ENCODE assay signal across 10 cellular contexts in genomic region chr12:46366771-46367170, GRCh38. TPM values are rescaled to one million over a fixed set of nuclear protein-coding genes. Genes with fewer than 3 reads are reported as not detected.
DNase-seq lines count a peak whose midpoint lies in the region; ATAC-seq and TF ChIP-seq lines count a peak whose summit lies in the region.
"Had no signal": no experiment of that assay in that cellular context is flagged by ENCODE, and none has a peak within 500 bp of the region (broad histone marks: within the 10 kb centered on the region; RNA-seq: fewer than 3 reads in every experiment).

No MANE protein-coding gene starts in this region.

- CTCF ChIA-PET in activated CD8-positive, alpha-beta T cell treated with anti-CD3 and anti-CD28 coated beads for 36 hours (lab: Charles Lee): interaction anchor here (1.2 to 1.3 kb wide), 2 partner anchors 241 to 295 kb away, joined by 3 to 4 read pairs; no protein-coding TSS in a partner anchor

- no peaks in the 10 kb centered on the region for H3K9me3 ChIP-seq in GM23248 (ENCODE audit: low read depth)
- H3K9me3 ChIP-seq: HAP-1 had no signal

- no peaks in the 10 kb centered on the region for H3K27me3 ChIP-seq in GM23248 (replicated peaks; ENCODE audit: insufficient read depth)

- peak overlapping the region; percentile 99 for H3K27ac Mint-ChIP-seq in activated CD8-positive, alpha-beta T cell treated with anti-CD3 and anti-CD28 coated beads for 36 hours
- H3K27ac Mint-ChIP-seq in stimulated activated naive CD8-positive, alpha-beta T cell treated with anti-CD3 and anti-CD28 coated beads, Interleukin-15, amount 100 ng/mL, for 72 hours: no peak overlapping the region

- peak overlapping the region; percentile 96 for H3K4me3 Mint-ChIP-seq in activated CD8-positive, alpha-beta T cell treated with anti-CD3 and anti-CD28 coated beads for 36 hours
- H3K4me3 Mint-ChIP-seq in stimulated activated naive CD8-positive, alpha-beta T cell treated with anti-CD3 and anti-CD28 coated beads, Interleukin-15, amount 100 ng/mL, for 72 hours: peak overlapping the region; percentile 97 to 98

- DNase-seq in GM23248 (no peak), fibroblast of villous mesenchyme (ENCODE audit: low read depth) (peak; percentile 12), erythroblast (lab: John Stamatoyannopoulos, UW) (no peak)
- DNase-seq in activated CD8-positive, alpha-beta T cell treated with anti-CD3 and anti-CD28 coated beads for 36 hours: no peak
- DNase-seq in stimulated activated naive CD8-positive, alpha-beta T cell treated with anti-CD3 and anti-CD28 coated beads, Interleukin-15, amount 100 ng/mL, for 72 hours: no peak
- DNase-seq: left colon had no signal

- H3K4me1 ChIP-seq in GM23248 (ENCODE audit: insufficient read depth): peaks cover 42% of the 10 kb centered on the region

- in situ Hi-C loops in GM23248 (cut with MboI): loop anchor here (25.0 kb wide), 1 partner anchor 571 kb away; no protein-coding TSS in a partner anchor

- H3K9me3 Mint-ChIP-seq in activated CD8-positive, alpha-beta T cell treated with anti-CD3 and anti-CD28 coated beads for 36 hours: no peaks in the 10 kb centered on the region
- H3K9me3 Mint-ChIP-seq in stimulated activated naive CD8-positive, alpha-beta T cell treated with anti-CD3 and anti-CD28 coated beads, Interleukin-15, amount 100 ng/mL, for 72 hours: no peaks in the 10 kb centered on the region
- H3K9me3 Mint-ChIP-seq: activated naive CD4-positive, alpha-beta T cell treated with anti-CD3 and anti-CD28 coated beads, Interleukin-2, amount 50 U/mL, for 72 hours had no signal

- H3K27ac ChIP-seq in GM23248: peak overlapping the region; percentile 96

- no peak overlapping the region for H2AFZ ChIP-seq in GM23248

- H3K4me1 Mint-ChIP-seq in activated CD8-positive, alpha-beta T cell treated with anti-CD3 and anti-CD28 coated beads for 36 hours (ENCODE audit: low read depth): peaks cover 84% of the 10 kb centered on the region
- H3K4me1 Mint-ChIP-seq in stimulated activated naive CD8-positive, alpha-beta T cell treated with anti-CD3 and anti-CD28 coated beads, Interleukin-15, amount 100 ng/mL, for 72 hours: peaks cover 87% of the 10 kb centered on the region

- peaks cover 84% of the 10 kb centered on the region for H4K20me1 ChIP-seq in GM23248 (ENCODE audit: insufficient read depth)

- H3K4me3 ChIP-seq in GM23248 (peak overlapping the region; percentile 99), fibroblast of villous mesenchyme (ENCODE audit: low read depth, low read length) (peak overlapping the region; percentile 95)
- H3K4me3 ChIP-seq: HAP-1 had no signal

- H3K36me3 Mint-ChIP-seq in activated CD8-positive, alpha-beta T cell treated with anti-CD3 and anti-CD28 coated beads for 36 hours (ENCODE audit: low read depth): peaks cover 94% of the 10 kb centered on the region

- H3K4me2 ChIP-seq in GM23248 (ENCODE audit: unreplicated experiment): peak overlapping the region; percentile 98

- peak overlapping the region; percentile 98 for H3K9ac ChIP-seq in GM23248

- peaks cover 100% of the 10 kb centered on the region for H3K79me2 ChIP-seq in GM23248 (ENCODE audit: insufficient read depth)

- no peak for TF ChIP-seq POLR2A in erythroblast (IDR thresholded peaks at IDR 0.05; ENCODE audit: low read length)

- H3K27me3 Mint-ChIP-seq in activated CD8-positive, alpha-beta T cell treated with anti-CD3 and anti-CD28 coated beads for 36 hours: peaks cover 4% of the 10 kb centered on the region
- H3K27me3 Mint-ChIP-seq in stimulated activated naive CD8-positive, alpha-beta T cell treated with anti-CD3 and anti-CD28 coated beads, Interleukin-15, amount 100 ng/mL, for 72 hours: no peaks in the 10 kb centered on the region

- intact Hi-C loops in activated CD8-positive, alpha-beta T cell treated with anti-CD3 and anti-CD28 coated beads for 36 hours (cut with micrococcal nuclease): no loop called here

- WGBS in GM23248 (ENCODE audit: low coverage in 1 of 2, low lambda C conversion rate in 2 of 2, missing lambda C conversion rate in 2 of 2), 2 experiments: 50 to 51% methylated on average over 5 of the region's 5 CpGs

- ATAC-seq in activated CD8-positive, alpha-beta T cell treated with anti-CD3 and anti-CD28 coated beads for 36 hours: no peak
- ATAC-seq in stimulated activated naive CD8-positive, alpha-beta T cell treated with anti-CD3 and anti-CD28 coated beads, Interleukin-15, amount 100 ng/mL, for 72 hours: no peak
- ATAC-seq in GM19023 (IDR thresholded peaks at IDR 0.05; ENCODE audit: unreplicated experiment): no peak
- no peak for ATAC-seq in GM21576 (IDR thresholded peaks at IDR 0.05; ENCODE audit: unreplicated experiment)
- ATAC-seq: activated naive CD4-positive, alpha-beta T cell treated with anti-CD3 and anti-CD28 coated beads, Interleukin-2, amount 50 U/mL, for 72 hours; left colon had no signal

- peaks cover 94% of the 10 kb centered on the region for H3K36me3 ChIP-seq in GM23248 (ENCODE audit: low read depth)

- no peaks in the 10 kb centered on the region for H3K9me2 ChIP-seq in GM23248 (ENCODE audit: insufficient read depth)

- no peak for TF ChIP-seq CTCF in activated CD8-positive, alpha-beta T cell treated with anti-CD3 and anti-CD28 coated beads for 36 hours (IDR thresholded peaks at IDR 0.05)
- TF ChIP-seq CTCF in fibroblast of villous mesenchyme (IDR thresholded peaks at IDR 0.05; ENCODE audit: insufficient read depth, low read depth, low read length): no peak

- POLR2A ChIA-PET in activated CD8-positive, alpha-beta T cell treated with anti-CD3 and anti-CD28 coated beads for 36 hours (lab: Charles Lee): interaction anchor here (0.9 to 8.2 kb wide), 9 partner anchors 8 to 150 kb away, joined by 3 to 98 read pairs (median 5); partner anchors contain the start of gene SLC38A1

- H3F3A ChIP-seq in GM23248 (ENCODE audit: insufficient read depth): peaks cover 93% of the 10 kb centered on the region

RNA-seq across cellular contexts. Expression of gene SLC38A2, which starts 5.8 kb away (rescaled TPM):
- total RNA-seq in GM23248 (2014; rRNA removed; shearing (Covaris generic)): 1,383 and 1,539 TPM in 2 replicates
- 649 and 683 TPM in 2 replicates for polyA plus RNA-seq in GM23248 (2016; fragmentation: Nextera tagmentation; extraction: Ambion mirVana)
- total RNA-seq in activated CD8-positive, alpha-beta T cell treated with anti-CD3 and anti-CD28 coated beads for 36 hours: 100 to 1,000 TPM; 216 to 219 TPM
- total RNA-seq in fibroblast of villous mesenchyme: 914 and 1,547 TPM in 2 replicates
